In genomic region chr1:31694069-31694909, GRCh38 we compare ENCODE assay signal across 24 cellular contexts. TPM values are rescaled to one million over a fixed set of nuclear protein-coding genes. Genes with fewer than 3 reads are reported as not detected.
DNase-seq lines count a peak whose midpoint lies in the region; TF ChIP-seq lines count a peak whose summit lies in the region.
"Had no signal": no experiment of that assay in that cellular context is flagged by ENCODE, and none has a peak within 500 bp of the region (broad histone marks: within the 10 kb centered on the region; RNA-seq: fewer than 3 reads in every experiment).

No MANE protein-coding gene starts in this region.

- peak; percentile 25 for DNase-seq in NCI-H2171 treated with DMSO at 0.1 percent for 48 hours (lab: John Stamatoyannopoulos, UW)
- DNase-seq in NCI-H2171 (lab: John Stamatoyannopoulos, UW), result no peak
- no peak for DNase-seq in glutamatergic neuron
- DNase-seq in DMS53 treated with DMSO at 0.1 percent for 48 hours (lab: John Stamatoyannopoulos, UW; ENCODE audit: unreplicated experiment), result no peak
- DNase-seq in SHP77 treated with DMSO at 0.1 percent for 48 hours (lab: John Stamatoyannopoulos, UW), result no peak
- no peak for DNase-seq in cerebellar nuclear complex (lab: John Stamatoyannopoulos, UW)
- DNase-seq: activated CD4-positive, alpha-beta T cell treated with anti-CD3 and anti-CD28 coated beads for 4 hours; COR-L47; effector memory CD4-positive, alpha-beta T cell; GM23248; naive B cell; NCI-H1105 treated with DMSO at 0.1 percent for 48 hours; NCI-H526 treated with DMSO at 0.1 percent for 48 hours; ovary; stimulated activated CD4-positive, alpha-beta T cell treated with anti-CD3 and anti-CD28 coated beads, Interleukin-4, amount 100 ng/mL, for 24 hours; stimulated activated naive CD8-positive, alpha-beta T cell treated with anti-CD3 and anti-CD28 coated beads, Interleukin-15, Interleukin-2, amounts not matched to agents 100 U/mL and 50 U/mL, for 24 hours; tibial artery had no signal

- H3K9me3 Mint-ChIP-seq in glutamatergic neuron (ENCODE audit: unreplicated experiment), result peaks cover 22% of the 10 kb centered on the region
- H3K9me3 Mint-ChIP-seq: activated naive CD4-positive, alpha-beta T cell treated with anti-CD3 and anti-CD28 coated beads, Interleukin-2, amount 50 U/mL, for 24 hours; naive B cell had no signal

- no peak for TF ChIP-seq CTCF in glutamatergic neuron (IDR thresholded peaks at IDR 0.05; ENCODE audit: partially characterized antibody, unreplicated experiment)

- no peaks in the 10 kb centered on the region for H3K36me3 Mint-ChIP-seq in glutamatergic neuron (ENCODE audit: unreplicated experiment)
- H3K36me3 Mint-ChIP-seq: activated naive CD4-positive, alpha-beta T cell treated with anti-CD3 and anti-CD28 coated beads, Interleukin-2, amount 50 U/mL, for 24 hours; naive B cell had no signal

- H3K4me3 Mint-ChIP-seq in glutamatergic neuron (ENCODE audit: unreplicated experiment), result no peak overlapping the region
- H3K4me3 Mint-ChIP-seq: activated naive CD4-positive, alpha-beta T cell treated with anti-CD3 and anti-CD28 coated beads, Interleukin-2, amount 50 U/mL, for 24 hours; naive B cell had no signal

- H3K27ac Mint-ChIP-seq in glutamatergic neuron (ENCODE audit: unreplicated experiment), result peak overlapping the region; percentile 91
- H3K27ac Mint-ChIP-seq: activated naive CD4-positive, alpha-beta T cell treated with anti-CD3 and anti-CD28 coated beads, Interleukin-2, amount 50 U/mL, for 24 hours; naive B cell had no signal

- H3K27ac ChIP-seq in angular gyrus (ENCODE audit: low read depth, low read length), result peak overlapping the region; percentile 82
- H3K27ac ChIP-seq in temporal lobe (ENCODE audit: low read depth, low read length), result peak overlapping the region; percentile 92
- H3K27ac ChIP-seq: ascending aorta, BLaER1, GM23248, HL-60, ovary, tibial artery had no signal

- H3K27me3 Mint-ChIP-seq in glutamatergic neuron (ENCODE audit: unreplicated experiment), result peaks cover 9% of the 10 kb centered on the region
- H3K27me3 Mint-ChIP-seq: activated naive CD4-positive, alpha-beta T cell treated with anti-CD3 and anti-CD28 coated beads, Interleukin-2, amount 50 U/mL, for 24 hours had no signal

- peaks cover 28% of the 10 kb centered on the region for H3K4me1 Mint-ChIP-seq in glutamatergic neuron (ENCODE audit: low read depth, unreplicated experiment)

RNA-seq across cellular contexts. Expression of gene COL16A1, which starts 9.5 kb away (rescaled TPM):
- total RNA-seq in glutamatergic neuron (ENCODE audit: unreplicated experiment) (52.2 TPM), temporal lobe (10.3 TPM)
- total RNA-seq: activated CD8-positive, alpha-beta memory T cell treated with anti-CD3 and anti-CD28 coated beads for 36 hours had no signal

RNA-seq across cellular contexts. Expression of gene PEF1, which starts 49.6 kb away (rescaled TPM):
- total RNA-seq in glutamatergic neuron (ENCODE audit: unreplicated experiment) (38.9 TPM), temporal lobe (32.0 TPM)
